In the genomic region with DNA sequence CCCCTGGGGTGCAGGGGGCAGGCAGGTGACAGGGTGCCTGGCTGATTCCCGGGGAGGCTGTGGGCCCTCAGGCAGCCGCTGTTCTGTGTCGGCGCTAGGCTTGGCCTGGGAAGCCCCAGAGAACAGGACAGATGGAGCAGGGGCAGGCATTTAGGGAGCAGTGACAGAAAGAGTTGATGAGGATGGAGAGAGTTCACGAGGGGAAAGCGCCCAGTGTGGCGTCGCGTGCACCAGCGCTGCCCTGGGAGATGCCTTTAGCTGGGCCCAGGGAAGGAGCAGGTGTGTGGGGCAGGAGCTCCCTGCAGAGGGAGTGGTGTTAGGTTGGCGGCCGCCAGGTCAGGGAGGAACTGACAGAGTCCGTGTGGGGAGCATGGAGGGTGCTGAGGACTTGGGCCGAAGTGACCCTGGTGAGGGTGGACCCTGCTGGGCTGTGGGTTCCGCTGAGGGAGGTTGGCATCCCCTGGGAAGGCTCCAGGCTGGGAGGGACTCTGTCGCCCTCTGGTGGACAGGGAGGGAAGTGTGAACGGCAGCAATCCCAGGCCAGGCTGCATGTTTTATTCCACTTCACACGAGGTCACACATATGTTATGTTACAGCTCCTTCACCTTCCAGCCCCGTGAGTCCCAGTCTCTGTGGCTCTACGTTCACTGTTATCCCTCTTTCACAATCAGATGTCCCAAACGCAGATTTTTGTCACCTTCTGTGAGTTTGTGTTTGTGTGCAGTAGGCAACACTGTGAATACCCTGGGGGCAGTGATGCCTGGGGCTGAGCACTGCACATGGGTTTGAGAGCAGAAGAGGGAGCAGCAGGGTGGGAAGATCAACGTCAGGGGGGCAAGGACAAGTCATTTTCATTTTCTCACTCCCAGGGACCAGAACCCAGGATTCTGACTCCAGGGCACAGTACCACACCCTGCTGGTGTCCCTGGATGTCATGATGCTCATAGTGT, we compare ENCODE assay signal across 9 cellular contexts. TPM values are rescaled to one million over a fixed set of nuclear protein-coding genes. Genes with fewer than 3 reads are reported as not detected.
A peak's percentile ranks its signal among the peaks of the same experiment; 100 is the strongest.
DNase-seq lines count a peak whose midpoint lies in the region; TF ChIP-seq lines count a peak whose summit lies in the region.
"Not testable (repeated sequence)": the region's sequence is repeated elsewhere in the genome, so short reads cannot be mapped to it uniquely, and the experiment has no call there.
"Had no signal": no experiment of that assay in that cellular context is flagged by ENCODE, and none has a peak within 500 bp of the region (broad histone marks: within the 10 kb centered on the region; RNA-seq: fewer than 3 reads in every experiment).

No MANE protein-coding gene starts in this region.

- not testable (repeated sequence) for H3K23ac ChIP-seq in H9 (ENCODE audit: insufficient read length, low read depth, low read length)

- not testable (repeated sequence) for H4K20me1 ChIP-seq in H9 (ENCODE audit: control insufficient read depth, insufficient read depth, insufficient read length); OCI-LY3 (ENCODE audit: insufficient read depth, low read length)

- H2BK20ac ChIP-seq in H9 (ENCODE audit: low read depth, low read length, poor library complexity, severe bottlenecking), result not testable (repeated sequence)

- not testable (repeated sequence) for DNase-seq in BE2C, H9
- peak; percentile 47 for DNase-seq in activated CD4-positive, alpha-beta T cell treated with anti-CD3 and anti-CD28 coated beads, Interleukin-2, amount 10 ng/mL, durations not matched to agents 7 days and 5 days
- peak; percentile 40 for DNase-seq in activated naive CD8-positive, alpha-beta T cell treated with anti-CD3 and anti-CD28 coated beads for 36 hours
- DNase-seq in epithelial cell of esophagus (ENCODE audit: low read depth) (peak; percentile 35), lung microvascular endothelial cell (ENCODE audit: low read depth in 2 of 2) (peak; percentile 12 to 48)
- DNase-seq in stimulated activated CD8-positive, alpha-beta memory T cell treated with anti-CD3 and anti-CD28 coated beads, Interleukin-2, amount 100 ng/mL, for 48 hours (ENCODE audit: low read depth in 2 of 2), result peak; percentile 30

- not testable (repeated sequence) for H3K9me3 ChIP-seq in BE2C; OCI-LY3 (ENCODE audit: insufficient read depth, low read length)
- H3K9me3 ChIP-seq in H9 (ENCODE audit: control insufficient read depth, low read depth, low read length), result peaks cover 16% of the 10 kb centered on the region

- H2BK15ac ChIP-seq in H9 (ENCODE audit: low read depth, low read length), result not testable (repeated sequence)

- peaks cover 90 to 91% of the 10 kb centered on the region in 2 experiments for H3K9me3 Mint-ChIP-seq in H9
- H3K9me3 Mint-ChIP-seq in activated CD4-positive, alpha-beta T cell treated with anti-CD3 and anti-CD28 coated beads, Interleukin-2, amount 10 ng/mL, durations not matched to agents 7 days and 5 days; activated naive CD8-positive, alpha-beta T cell treated with anti-CD3 and anti-CD28 coated beads for 36 hours: not testable (repeated sequence)

- not testable (repeated sequence) for H2AK5ac ChIP-seq in H9 (ENCODE audit: insufficient read length, low read length)

- not testable (repeated sequence) for H3K27me3 Mint-ChIP-seq in H9 (ENCODE audit: low read depth); activated CD4-positive, alpha-beta T cell treated with anti-CD3 and anti-CD28 coated beads, Interleukin-2, amount 10 ng/mL, durations not matched to agents 7 days and 5 days
- peaks cover 13% of the 10 kb centered on the region for H3K27me3 Mint-ChIP-seq in activated naive CD8-positive, alpha-beta T cell treated with anti-CD3 and anti-CD28 coated beads for 36 hours

- not testable (repeated sequence) for H3K4me3 ChIP-seq in BE2C (ENCODE audit: low read depth, low read length); OCI-LY3 (ENCODE audit: low read length); epithelial cell of esophagus (ENCODE audit: low read length)

- no CpG with 5 or more reads among the region's 22 CpGs for WGBS in H9 (ENCODE audit: extremely low coverage, insufficient read length, low lambda C conversion rate)

- H3K14ac ChIP-seq in H9 (ENCODE audit: insufficient read depth, low read length), result not testable (repeated sequence)

- H4K5ac ChIP-seq in H9 (ENCODE audit: insufficient read length, low read depth, low read length), result not testable (repeated sequence)

- not testable (repeated sequence) for H3K23me2 ChIP-seq in H9 (ENCODE audit: insufficient read length, low read depth, low read length, poor library complexity, severe bottlenecking)

- H2BK12ac ChIP-seq in H9 (ENCODE audit: insufficient read length, low read depth, low read length), result not testable (repeated sequence)

- not testable (repeated sequence) for H3K18ac ChIP-seq in H9 (ENCODE audit: insufficient read length, low read depth, low read length)

- H3K79me2 ChIP-seq in H9 (ENCODE audit: insufficient read depth, low read length); OCI-LY3 (ENCODE audit: low read length): not testable (repeated sequence)

- H3K4ac ChIP-seq in H9 (ENCODE audit: low read depth, low read length), result not testable (repeated sequence)

- not testable (repeated sequence) for H3K36me3 ChIP-seq in BE2C; OCI-LY3 (replicated peaks; ENCODE audit: low read depth, low read length)

- not testable (repeated sequence) for H3K4me2 ChIP-seq in H9 (ENCODE audit: insufficient read depth, insufficient read length, low read length); OCI-LY3 (ENCODE audit: low read length)

- not testable (repeated sequence) for H4K91ac ChIP-seq in H9 (ENCODE audit: insufficient read length, low read depth, low read length)

- TF ChIP-seq CTCF in BE2C (IDR thresholded peaks at IDR 0.05; ENCODE audit: low read depth, low read length) (peak; percentile 44), H9 (conservative IDR thresholded peaks at IDR 0.05) (peak; percentile 48), OCI-LY3 (IDR thresholded peaks at IDR 0.05; ENCODE audit: low read depth, low read length) (peak; percentile 40), epithelial cell of esophagus (IDR thresholded peaks at IDR 0.05; ENCODE audit: insufficient read depth, low read depth, low read length, missing control alignments) (peak; percentile 47)

- not testable (repeated sequence) for H3K27ac Mint-ChIP-seq in H9; activated CD4-positive, alpha-beta T cell treated with anti-CD3 and anti-CD28 coated beads, Interleukin-2, amount 10 ng/mL, durations not matched to agents 7 days and 5 days; activated naive CD8-positive, alpha-beta T cell treated with anti-CD3 and anti-CD28 coated beads for 36 hours

- not testable (repeated sequence) for H2AFZ ChIP-seq in H9 (ENCODE audit: low read length); OCI-LY3 (ENCODE audit: low read depth, low read length)

- not testable (repeated sequence) for H3T11ph ChIP-seq in H9 (ENCODE audit: low read length)

- H4K8ac ChIP-seq in H9 (replicated peaks; ENCODE audit: insufficient read length, low read depth, low read length), result not testable (repeated sequence)

- H3K36me3 Mint-ChIP-seq in H9 (ENCODE audit: insufficient read depth in 1 of 3, low read depth in 3 of 3), result peaks cover 0 to 30% (median 5%) of the 10 kb centered on the region in 3 experiments; a peak in 5 of 7 replicates
- H3K36me3 Mint-ChIP-seq in activated CD4-positive, alpha-beta T cell treated with anti-CD3 and anti-CD28 coated beads, Interleukin-2, amount 10 ng/mL, durations not matched to agents 7 days and 5 days (ENCODE audit: low read depth); activated naive CD8-positive, alpha-beta T cell treated with anti-CD3 and anti-CD28 coated beads for 36 hours: not testable (repeated sequence)

- H3K56ac ChIP-seq in H9 (ENCODE audit: insufficient read length, low read depth, low read length), result not testable (repeated sequence)

- CTCF ChIA-PET in activated CD4-positive, alpha-beta T cell treated with anti-CD3 and anti-CD28 coated beads, Interleukin-2, amount 10 ng/mL, durations not matched to agents 7 days and 5 days (lab: Charles Lee), result not testable (repeated sequence)

- H2BK5ac ChIP-seq in H9 (ENCODE audit: insufficient read length, low read length), result not testable (repeated sequence)

- not testable (repeated sequence) for H3K4me1 Mint-ChIP-seq in H9; activated CD4-positive, alpha-beta T cell treated with anti-CD3 and anti-CD28 coated beads, Interleukin-2, amount 10 ng/mL, durations not matched to agents 7 days and 5 days; activated naive CD8-positive, alpha-beta T cell treated with anti-CD3 and anti-CD28 coated beads for 36 hours

- not testable (repeated sequence) for H3K27ac ChIP-seq in H9 (ENCODE audit: insufficient read length, low read depth, low read length); OCI-LY3 (ENCODE audit: low read length)

- not testable (repeated sequence) for H2BK120ac ChIP-seq in H9 (ENCODE audit: low read depth, low read length, poor library complexity, severe bottlenecking)

- not testable (repeated sequence) for H3K4me1 ChIP-seq in BE2C; H9 (ENCODE audit: insufficient read depth, low read length); OCI-LY3 (ENCODE audit: low read length)

- not testable (repeated sequence) for H3K79me1 ChIP-seq in H9 (ENCODE audit: insufficient read depth, low read depth, low read length, poor library complexity, severe bottlenecking)

- not testable (repeated sequence) for H3K9ac ChIP-seq in H9 (ENCODE audit: extremely low read depth, insufficient read length, low read length); OCI-LY3 (ENCODE audit: low read length)

- not testable (repeated sequence) for H3K4me3 Mint-ChIP-seq in H9; activated CD4-positive, alpha-beta T cell treated with anti-CD3 and anti-CD28 coated beads, Interleukin-2, amount 10 ng/mL, durations not matched to agents 7 days and 5 days; activated naive CD8-positive, alpha-beta T cell treated with anti-CD3 and anti-CD28 coated beads for 36 hours

- POLR2A ChIA-PET in activated CD4-positive, alpha-beta T cell treated with anti-CD3 and anti-CD28 coated beads, Interleukin-2, amount 10 ng/mL, durations not matched to agents 7 days and 5 days (lab: Charles Lee), result not testable (repeated sequence)

- H3K27me3 ChIP-seq in BE2C; H9 (ENCODE audit: insufficient read depth, low read length); OCI-LY3 (ENCODE audit: low read depth, low read length): not testable (repeated sequence)

RNA-seq across cellular contexts. Expression of a gene that starts 1.7 kb away (rescaled TPM):
- not detected for polyA plus RNA-seq in BE2C (2012; ENCODE audit: insufficient read depth, insufficient read length, low read depth)
- total RNA-seq in H9 (2021) (not detected in 2 replicates), lung microvascular endothelial cell (not detected in 2 replicates)
- total RNA-seq in activated CD4-positive, alpha-beta T cell treated with anti-CD3 and anti-CD28 coated beads, Interleukin-2, amount 10 ng/mL, durations not matched to agents 7 days and 5 days, result not detected
- not detected for total RNA-seq in activated naive CD8-positive, alpha-beta T cell treated with anti-CD3 and anti-CD28 coated beads for 36 hours
- total RNA-seq: mucosa of gallbladder had no signal
